Comparison of ENCODE assay signal across 31 cellular contexts in genomic region chr14:67207810-67208209, GRCh38. TPM values are rescaled to one million over a fixed set of nuclear protein-coding genes. Genes with fewer than 3 reads are reported as not detected.
"Had no signal": no experiment of that assay in that cellular context is flagged by ENCODE, and none has a peak within 500 bp of the region (broad histone marks: within the 10 kb centered on the region; RNA-seq: fewer than 3 reads in every experiment).

No MANE protein-coding gene starts in this region.

- H3K36me3 ChIP-seq: colonic mucosa, esophagus squamous epithelium, gastrocnemius medialis, heart right ventricle, left lung, lower lobe of right lung had no signal

- FAIRE-seq: endometrium, islet of Langerhans, keratinocyte had no signal

- H3K4me3 ChIP-seq: colonic mucosa, esophagus squamous epithelium, gastrocnemius medialis, heart right ventricle, left lung, lower lobe of right lung, mucosa of descending colon had no signal

- H3K4me1 ChIP-seq: colonic mucosa, esophagus squamous epithelium, gastrocnemius medialis, heart right ventricle, left lung, lower lobe of right lung had no signal

- DNase-seq: colonic mucosa; cortex of kidney; effector CD8-positive, alpha-beta T cell; effector memory CD8-positive, alpha-beta T cell; endodermal cell; erythroblast; esophagus squamous epithelium; foreskin fibroblast; foreskin melanocyte; gastrocnemius medialis; glutamatergic neuron; heart right ventricle; hippocampal formation; left cardiac atrium; left lung; left ventricle myocardium superior; lower lobe of right lung; mesenchymal stem cell; mucosa of descending colon had no signal

- H3K27me3 ChIP-seq: colonic mucosa, esophagus squamous epithelium, gastrocnemius medialis, heart right ventricle, left lung had no signal

- H3K9me3 ChIP-seq: colonic mucosa, esophagus squamous epithelium, gastrocnemius medialis, heart right ventricle, left lung, lower lobe of right lung, mucosa of descending colon had no signal

- H3K27ac ChIP-seq: colonic mucosa, epithelial cell of prostate, esophagus squamous epithelium, gastrocnemius medialis, heart right ventricle, left lung, lower lobe of right lung had no signal

RNA-seq across cellular contexts. Expression of gene GARIN2, which starts 18.6 kb away (rescaled TPM):
- total RNA-seq: colonic mucosa, dermis microvascular lymphatic vessel endothelial cell, endodermal cell, esophagus mucosa, esophagus squamous epithelium, gastrocnemius medialis, glomerular endothelial cell, kidney epithelial cell, left cardiac atrium, left ventricle myocardium superior, lower leg skin, lung microvascular endothelial cell, mesenteric fat pad, myocyte had no signal
